1 cellular context compared by ENCODE assay signal in genomic region chr1:61337981-61338848, GRCh38.
TF ChIP-seq lines count a peak whose summit lies in the region.

No MANE protein-coding gene starts in this region.

TF ChIP-seq in HepG2, 621 proteins besides CTCF, POLR2A, EP300 and RAD21 (continued from another document and continues in another):
- TF ChIP-seq HMGXB4 (CRISPR knock-in tag; IDR thresholded peaks at IDR 0.05; ENCODE audit: borderline replicate concordance in 1 of 2, low read depth in 1 of 2) = peak; percentile 48 to 69; a peak in 2 of 4 replicates
- peak; percentile 39; the same call in 1 of the 2 replicates for TF ChIP-seq ZFX (CRISPR knock-in tag; IDR thresholded peaks at IDR 0.05; ENCODE audit: low read depth)
- no peak for TF ChIP-seq ZBTB42 (CRISPR knock-in tag; IDR thresholded peaks at IDR 0.05)
- no peak for TF ChIP-seq SNAPC5 (CRISPR knock-in tag; IDR thresholded peaks at IDR 0.05; ENCODE audit: borderline replicate concordance)
- TF ChIP-seq ZC3H4 (CRISPR knock-in tag; IDR thresholded peaks at IDR 0.05; ENCODE audit: borderline replicate concordance) = no peak
- TF ChIP-seq GPN1 (CRISPR knock-in tag; IDR thresholded peaks at IDR 0.05; ENCODE audit: borderline replicate concordance) = no peak
- 0 out of 2 replicates have a peak, but pooled peaks have one; percentile 25 for TF ChIP-seq KDM3A (CRISPR knock-in tag; IDR thresholded peaks at IDR 0.05; ENCODE audit: low read depth)
- TF ChIP-seq WIZ (CRISPR knock-in tag; IDR thresholded peaks at IDR 0.05) = no peak
- TF ChIP-seq PTBP1 (IDR thresholded peaks at IDR 0.05; ENCODE audit: low read depth, low read length, poor library complexity, severe bottlenecking) = no peak
- TF ChIP-seq RFX5 (IDR thresholded peaks at IDR 0.05; ENCODE audit: low read depth, low read length) = no peak
- no peak for TF ChIP-seq ZNF777 (CRISPR knock-in tag; IDR thresholded peaks at IDR 0.05)
- TF ChIP-seq MLXIP (CRISPR knock-in tag; IDR thresholded peaks at IDR 0.05; ENCODE audit: borderline replicate concordance) = no peak
- peak; percentile 11; the same call in 1 of the 2 replicates for TF ChIP-seq FOXK1 (CRISPR knock-in tag; IDR thresholded peaks at IDR 0.05; ENCODE audit: borderline replicate concordance, low read depth)
- TF ChIP-seq KLF12 (CRISPR knock-in tag; IDR thresholded peaks at IDR 0.05; ENCODE audit: borderline replicate concordance) = no peak
- TF ChIP-seq, protein P1, sequence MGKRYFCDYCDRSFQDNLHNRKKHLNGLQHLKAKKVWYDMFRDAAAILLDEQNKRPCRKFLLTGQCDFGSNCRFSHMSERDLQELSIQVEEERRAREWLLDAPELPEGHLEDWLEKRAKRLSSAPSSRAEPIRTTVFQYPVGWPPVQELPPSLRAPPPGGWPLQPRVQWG (CRISPR knock-in tag; IDR thresholded peaks at IDR 0.05; ENCODE audit: borderline replicate concordance, low read depth) = no peak
- TF ChIP-seq ZNF660 (CRISPR knock-in tag; IDR thresholded peaks at IDR 0.05; ENCODE audit: borderline replicate concordance, low read depth) = no peak
- TF ChIP-seq ZNF567 (CRISPR knock-in tag; IDR thresholded peaks at IDR 0.05; ENCODE audit: borderline replicate concordance) = peak; percentile 27; the same call in 1 of the 2 replicates
- TF ChIP-seq, protein P2, sequence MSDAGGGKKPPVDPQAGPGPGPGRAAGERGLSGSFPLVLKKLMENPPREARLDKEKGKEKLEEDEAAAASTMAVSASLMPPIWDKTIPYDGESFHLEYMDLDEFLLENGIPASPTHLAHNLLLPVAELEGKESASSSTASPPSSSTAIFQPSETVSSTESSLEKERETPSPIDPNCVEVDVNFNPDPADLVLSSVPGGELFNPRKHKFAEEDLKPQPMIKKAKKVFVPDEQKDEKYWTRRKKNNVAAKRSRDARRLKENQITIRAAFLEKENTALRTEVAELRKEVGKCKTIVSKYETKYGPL (CRISPR knock-in tag; IDR thresholded peaks at IDR 0.05) = 0 out of 2 replicates have a peak, but pooled peaks have one; percentile 7
- TF ChIP-seq, protein P3, sequence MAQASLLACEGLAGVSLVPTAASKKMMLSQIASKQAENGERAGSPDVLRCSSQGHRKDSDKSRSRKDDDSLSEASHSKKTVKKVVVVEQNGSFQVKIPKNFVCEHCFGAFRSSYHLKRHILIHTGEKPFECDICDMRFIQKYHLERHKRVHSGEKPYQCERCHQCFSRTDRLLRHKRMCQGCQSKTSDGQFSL (CRISPR knock-in tag; IDR thresholded peaks at IDR 0.05) = no peak
- TF ChIP-seq HOXA5 (CRISPR knock-in tag; IDR thresholded peaks at IDR 0.05) = no peak
- peak; percentile 46; the same call in 1 of the 2 replicates for TF ChIP-seq ZFY (CRISPR knock-in tag; IDR thresholded peaks at IDR 0.05)
- no peak for TF ChIP-seq SRSF4 (IDR thresholded peaks at IDR 0.05; ENCODE audit: low read depth, low read length, poor library complexity, severe bottlenecking)
- TF ChIP-seq RBM39 (IDR thresholded peaks at IDR 0.05; ENCODE audit: low read depth, low read length, poor library complexity, severe bottlenecking) = no peak
- TF ChIP-seq ZNF292 (CRISPR knock-in tag; IDR thresholded peaks at IDR 0.05; ENCODE audit: borderline replicate concordance, low read depth) = peak; percentile 69; the same call in 1 of the 2 replicates
- TF ChIP-seq ZBTB20 (CRISPR knock-in tag; IDR thresholded peaks at IDR 0.05; ENCODE audit: borderline replicate concordance, low read depth) = 0 out of 2 replicates have a peak, but pooled peaks have one; percentile 43
- no peak for TF ChIP-seq ZNF704 (CRISPR knock-in tag; IDR thresholded peaks at IDR 0.05; ENCODE audit: borderline replicate concordance)
- no peak for TF ChIP-seq HNRNPUL1 (IDR thresholded peaks at IDR 0.05; ENCODE audit: low read depth, low read length)
- no peak; the same call in 1 of the 2 replicates for TF ChIP-seq DNMT3B (CRISPR knock-in tag; conservative IDR thresholded peaks at IDR 0.05)
- TF ChIP-seq SOX5 (CRISPR knock-in tag; IDR thresholded peaks at IDR 0.05; ENCODE audit: borderline replicate concordance) = peak; percentile 75; the same call in 1 of the 2 replicates
- no peak for TF ChIP-seq SRY (CRISPR knock-in tag; IDR thresholded peaks at IDR 0.05)
- peak; percentile 22; the same call in 1 of the 2 replicates for TF ChIP-seq YEATS4 (CRISPR knock-in tag; IDR thresholded peaks at IDR 0.05; ENCODE audit: borderline replicate concordance)
- TF ChIP-seq, protein P4, sequence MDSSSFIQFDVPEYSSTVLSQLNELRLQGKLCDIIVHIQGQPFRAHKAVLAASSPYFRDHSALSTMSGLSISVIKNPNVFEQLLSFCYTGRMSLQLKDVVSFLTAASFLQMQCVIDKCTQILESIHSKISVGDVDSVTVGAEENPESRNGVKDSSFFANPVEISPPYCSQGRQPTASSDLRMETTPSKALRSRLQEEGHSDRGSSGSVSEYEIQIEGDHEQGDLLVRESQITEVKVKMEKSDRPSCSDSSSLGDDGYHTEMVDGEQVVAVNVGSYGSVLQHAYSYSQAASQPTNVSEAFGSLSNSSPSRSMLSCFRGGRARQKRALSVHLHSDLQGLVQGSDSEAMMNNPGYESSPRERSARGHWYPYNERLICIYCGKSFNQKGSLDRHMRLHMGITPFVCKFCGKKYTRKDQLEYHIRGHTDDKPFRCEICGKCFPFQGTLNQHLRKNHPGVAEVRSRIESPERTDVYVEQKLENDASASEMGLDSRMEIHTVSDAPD (CRISPR knock-in tag; IDR thresholded peaks at IDR 0.05) = peak; percentile 76
- no peak for TF ChIP-seq ZNF841 (CRISPR knock-in tag; IDR thresholded peaks at IDR 0.05; ENCODE audit: borderline replicate concordance)
- no peak for TF ChIP-seq ZNF335 (CRISPR knock-in tag; IDR thresholded peaks at IDR 0.05)
- TF ChIP-seq TCF7 (IDR thresholded peaks at IDR 0.05; ENCODE audit: low read depth) = no peak
- TF ChIP-seq HMG20A (CRISPR knock-in tag; IDR thresholded peaks at IDR 0.05; ENCODE audit: borderline replicate concordance) = peak; percentile 72
- TF ChIP-seq ZNF562 (CRISPR knock-in tag; IDR thresholded peaks at IDR 0.05; ENCODE audit: borderline replicate concordance) = no peak
- no peak for TF ChIP-seq ZNF530 (CRISPR knock-in tag; IDR thresholded peaks at IDR 0.05; ENCODE audit: low read depth)
- TF ChIP-seq ZNF253 (CRISPR knock-in tag; IDR thresholded peaks at IDR 0.05; ENCODE audit: borderline replicate concordance) = no peak
- no peak for TF ChIP-seq ELF4 (CRISPR knock-in tag; IDR thresholded peaks at IDR 0.05; ENCODE audit: borderline replicate concordance)
- TF ChIP-seq ZNF430 (CRISPR knock-in tag; IDR thresholded peaks at IDR 0.05) = no peak
- no peak for TF ChIP-seq ZNF326 (CRISPR knock-in tag; IDR thresholded peaks at IDR 0.05; ENCODE audit: borderline replicate concordance)
- TF ChIP-seq, protein P5, sequence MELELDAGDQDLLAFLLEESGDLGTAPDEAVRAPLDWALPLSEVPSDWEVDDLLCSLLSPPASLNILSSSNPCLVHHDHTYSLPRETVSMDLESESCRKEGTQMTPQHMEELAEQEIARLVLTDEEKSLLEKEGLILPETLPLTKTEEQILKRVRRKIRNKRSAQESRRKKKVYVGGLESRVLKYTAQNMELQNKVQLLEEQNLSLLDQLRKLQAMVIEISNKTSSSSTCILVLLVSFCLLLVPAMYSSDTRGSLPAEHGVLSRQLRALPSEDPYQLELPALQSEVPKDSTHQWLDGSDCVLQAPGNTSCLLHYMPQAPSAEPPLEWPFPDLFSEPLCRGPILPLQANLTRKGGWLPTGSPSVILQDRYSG (CRISPR knock-in tag; IDR thresholded peaks at IDR 0.05) = no peak
- no peak for TF ChIP-seq CREBL2 (CRISPR knock-in tag; IDR thresholded peaks at IDR 0.05; ENCODE audit: borderline replicate concordance)
- TF ChIP-seq CREB1 (IDR thresholded peaks at IDR 0.05) = no peak
- peak; percentile 60 for TF ChIP-seq CREB1 (CRISPR knock-in tag; IDR thresholded peaks at IDR 0.05)
- TF ChIP-seq ZNF10 (CRISPR knock-in tag; IDR thresholded peaks at IDR 0.05; ENCODE audit: borderline replicate concordance, low read depth) = no peak
- TF ChIP-seq ARID4A (CRISPR knock-in tag; IDR thresholded peaks at IDR 0.05; ENCODE audit: borderline replicate concordance) = peak; percentile 51; the same call in 1 of the 2 replicates
- no peak for TF ChIP-seq ZNF7 (CRISPR knock-in tag; IDR thresholded peaks at IDR 0.05)
- no peak for TF ChIP-seq ZSCAN20 (CRISPR knock-in tag; IDR thresholded peaks at IDR 0.05; ENCODE audit: borderline replicate concordance)
- TF ChIP-seq SOX13 (IDR thresholded peaks at IDR 0.05) = no peak
- peak in 1 of 2 experiments; percentile 68; a peak in 2 of 4 replicates for TF ChIP-seq SOX13 (CRISPR knock-in tag; conservative IDR thresholded peaks at IDR 0.05 in 1 of 2, IDR thresholded peaks at IDR 0.05 in 1 of 2)
- no peak for TF ChIP-seq PBX3 (CRISPR knock-in tag; IDR thresholded peaks at IDR 0.05; ENCODE audit: borderline replicate concordance)
- TF ChIP-seq KLF15 (CRISPR knock-in tag; IDR thresholded peaks at IDR 0.05; ENCODE audit: borderline replicate concordance) = no peak
- no peak for TF ChIP-seq ZNF672 (CRISPR knock-in tag; IDR thresholded peaks at IDR 0.05)
